Comparison of ENCODE assay signal across 8 cellular contexts in genomic region chrX:1249101-1249887, GRCh38. TPM values are rescaled to one million over a fixed set of nuclear protein-coding genes. Genes with fewer than 3 reads are reported as not detected.
DNase-seq lines count a peak whose midpoint lies in the region; ATAC-seq and TF ChIP-seq lines count a peak whose summit lies in the region.

No MANE protein-coding gene starts in this region.

- peak overlapping the region; percentile 42 for H3K4me3 Mint-ChIP-seq in activated CD8-positive, alpha-beta T cell treated with anti-CD3 and anti-CD28 coated beads, Interleukin-2, amount 10 ng/mL, durations not matched to agents 7 days and 5 days

- H2AFZ ChIP-seq in parathyroid adenoma = peak overlapping the region; percentile 38

- POLR2A ChIA-PET in activated CD8-positive, alpha-beta T cell treated with anti-CD3 and anti-CD28 coated beads, Interleukin-2, amount 10 ng/mL, durations not matched to agents 7 days and 5 days (lab: Charles Lee) = no interaction called here

- H3K27me3 Mint-ChIP-seq in activated CD8-positive, alpha-beta T cell treated with anti-CD3 and anti-CD28 coated beads, Interleukin-2, amount 10 ng/mL, durations not matched to agents 7 days and 5 days (ENCODE audit: low read depth) = peaks cover 2% of the 10 kb centered on the region

- no peak for TF ChIP-seq CTCF in HFF-Myc (IDR thresholded peaks at IDR 0.05; ENCODE audit: low read depth, low read length, missing control alignments)
- no peak for TF ChIP-seq CTCF in parathyroid adenoma (IDR thresholded peaks at IDR 0.05)

- CTCF ChIA-PET in activated CD8-positive, alpha-beta T cell treated with anti-CD3 and anti-CD28 coated beads, Interleukin-2, amount 10 ng/mL, durations not matched to agents 7 days and 5 days (lab: Charles Lee) = no interaction called here

- H3K27ac Mint-ChIP-seq in activated CD8-positive, alpha-beta T cell treated with anti-CD3 and anti-CD28 coated beads, Interleukin-2, amount 10 ng/mL, durations not matched to agents 7 days and 5 days = peak overlapping the region; percentile 95

- no peaks in the 10 kb centered on the region for H3K36me3 ChIP-seq in parathyroid adenoma (ENCODE audit: control insufficient read depth, insufficient read depth, low read length)

- no peaks in the 10 kb centered on the region for H3K79me2 ChIP-seq in parathyroid adenoma

- DNase-seq in HFF-Myc (ENCODE audit: extremely low read depth, low read depth) (peak; percentile 70), Right ventricle myocardium inferior (ENCODE audit: missing footprints) (peak; percentile 89), COLO829 (ENCODE audit: low spot score) (no peak), UCSD-AML1 (lab: John Stamatoyannopoulos, UW; ENCODE audit: unreplicated experiment) (no peak), AG08396 (ENCODE audit: low spot score) (no peak)
- peak; percentile 81 for DNase-seq in activated CD8-positive, alpha-beta T cell treated with anti-CD3 and anti-CD28 coated beads, Interleukin-2, amount 10 ng/mL, durations not matched to agents 7 days and 5 days

- H3K9me3 Mint-ChIP-seq in activated CD8-positive, alpha-beta T cell treated with anti-CD3 and anti-CD28 coated beads, Interleukin-2, amount 10 ng/mL, durations not matched to agents 7 days and 5 days (ENCODE audit: insufficient read depth) = no peaks in the 10 kb centered on the region

- no peaks in the 10 kb centered on the region for H3K36me3 Mint-ChIP-seq in activated CD8-positive, alpha-beta T cell treated with anti-CD3 and anti-CD28 coated beads, Interleukin-2, amount 10 ng/mL, durations not matched to agents 7 days and 5 days (ENCODE audit: low read depth)

- no peaks in the 10 kb centered on the region for H3K9me3 ChIP-seq in parathyroid adenoma (ENCODE audit: control insufficient read depth, low read length)

- H3K4me1 ChIP-seq in parathyroid adenoma = no peaks in the 10 kb centered on the region

- peak overlapping the region; percentile 28 for H3K4me3 ChIP-seq in HFF-Myc (replicated peaks; ENCODE audit: low read depth, low read length)
- H3K4me3 ChIP-seq in parathyroid adenoma (ENCODE audit: low read depth, low read length) = peak overlapping the region; percentile 40

- H3K4me2 ChIP-seq in parathyroid adenoma (ENCODE audit: low read length) = peak overlapping the region; percentile 63

- peak overlapping the region; percentile 42 for H3K27ac ChIP-seq in parathyroid adenoma

- H3K27me3 ChIP-seq in parathyroid adenoma (ENCODE audit: control insufficient read depth, insufficient read depth, low read length) = no peaks in the 10 kb centered on the region

- peak; percentile 85 for ATAC-seq in activated CD8-positive, alpha-beta T cell treated with anti-CD3 and anti-CD28 coated beads, Interleukin-2, amount 10 ng/mL, durations not matched to agents 7 days and 5 days
- ATAC-seq in Right ventricle myocardium inferior (peak; percentile 84), GM21390 (IDR thresholded peaks at IDR 0.05; ENCODE audit: unreplicated experiment) (no peak)

- intact Hi-C loops in Right ventricle myocardium inferior (cut with DNase I) = no loop called here

- H3K9ac ChIP-seq in parathyroid adenoma = no peak overlapping the region

- peaks cover 28% of the 10 kb centered on the region for H3K4me1 Mint-ChIP-seq in activated CD8-positive, alpha-beta T cell treated with anti-CD3 and anti-CD28 coated beads, Interleukin-2, amount 10 ng/mL, durations not matched to agents 7 days and 5 days (ENCODE audit: low read depth)

RNA-seq across cellular contexts. Expression of gene CSF2RA, which starts 19.3 kb away (rescaled TPM):
- not detected for total RNA-seq in activated CD8-positive, alpha-beta T cell treated with anti-CD3 and anti-CD28 coated beads, Interleukin-2, amount 10 ng/mL, durations not matched to agents 7 days and 5 days
- total RNA-seq in Right ventricle myocardium inferior = 3.6 TPM

RNA-seq across cellular contexts. Expression of gene CRLF2, which starts 36.8 kb away (rescaled TPM):
- total RNA-seq in activated CD8-positive, alpha-beta T cell treated with anti-CD3 and anti-CD28 coated beads, Interleukin-2, amount 10 ng/mL, durations not matched to agents 7 days and 5 days = 1 to 10 TPM; 1.1 to 1.4 TPM
- total RNA-seq in Right ventricle myocardium inferior = not detected

Comparison
In these comparisons a context has a peak if more than half of its experiments do, and no peak if none do; other contexts are left out.
1. DNase-seq: peak in HFF-Myc (single experiment), activated CD8-positive, alpha-beta T cell treated with anti-CD3 and anti-CD28 coated beads, Interleukin-2, amount 10 ng/mL, durations not matched to agents 7 days and 5 days (single experiment) and Right ventricle myocardium inferior (single experiment); none in COLO829 (single experiment), UCSD-AML1 (single experiment) and AG08396 (single experiment).